Comparison of ENCODE assay signal across 8 cellular contexts in genomic region chr9:121686930-121687541, GRCh38. TPM values are rescaled to one million over a fixed set of nuclear protein-coding genes. Genes with fewer than 3 reads are reported as not detected.
DNase-seq lines count a peak whose midpoint lies in the region; ATAC-seq and TF ChIP-seq lines count a peak whose summit lies in the region.

No MANE protein-coding gene starts in this region.

- in situ Hi-C loops in astrocyte of the cerebellum (cut with HindIII; ENCODE audit: low sequenced_read_pairs), result loop anchor here (25.0 kb wide), 1 partner anchor 300 kb away; no protein-coding TSS in a partner anchor

- H3K9me3 ChIP-seq in BE2C, result no peaks in the 10 kb centered on the region
- H3K9me3 ChIP-seq in SJSA1 (replicated peaks), result no peaks in the 10 kb centered on the region

- H3K4me3 ChIP-seq in BE2C (ENCODE audit: low read depth, low read length) (no peak overlapping the region), SJSA1 (no peak overlapping the region), astrocyte of the cerebellum (ENCODE audit: low read depth, low read length) (no peak overlapping the region)
- H3K4me3 ChIP-seq in Jurkat, Clone E6-1 (ENCODE audit: low read length), result no peak overlapping the region

- peak; percentile 87 for DNase-seq in BE2C
- peak; percentile 70 for DNase-seq in Jurkat, Clone E6-1 (ENCODE audit: low read depth, low spot score)
- DNase-seq in SJSA1 (ENCODE audit: low read depth in 1 of 2, low spot score in 2 of 2), result peak; percentile 21 to 65
- peak; percentile 38 for DNase-seq in astrocyte of the cerebellum (ENCODE audit: low read depth)
- DNase-seq in hippocampal formation (lab: John Stamatoyannopoulos, UW), result peak; percentile 45 to 67
- DNase-seq in sciatic nerve (ENCODE audit: low spot score), result peak; percentile 88
- DNase-seq in NCI-H446 treated with DMSO at 0.1 percent for 48 hours (lab: John Stamatoyannopoulos, UW), result no peak

- H3K27ac ChIP-seq in SJSA1, result no peak overlapping the region

- H3K27me3 ChIP-seq in BE2C, result no peaks in the 10 kb centered on the region
- H3K27me3 ChIP-seq in SJSA1 (replicated peaks), result no peaks in the 10 kb centered on the region

- peak; percentile 98 for TF ChIP-seq CTCF in BE2C (IDR thresholded peaks at IDR 0.05; ENCODE audit: low read depth, low read length)
- peak; percentile 95 for TF ChIP-seq CTCF in astrocyte of the cerebellum (IDR thresholded peaks at IDR 0.05; ENCODE audit: low read depth, low read length, missing control alignments)

- intact Hi-C loops in sciatic nerve (cut with DNase I), result loop anchor here (5.0 kb wide), 2 partner anchors 140 to 310 kb away; no protein-coding TSS in a partner anchor

- H3K36me3 ChIP-seq in BE2C (no peaks in the 10 kb centered on the region), SJSA1 (no peaks in the 10 kb centered on the region)

- ATAC-seq in GM18517 (IDR thresholded peaks at IDR 0.05; ENCODE audit: unreplicated experiment) (peak; percentile 49), sciatic nerve (peak; percentile 85)

- H3K4me1 ChIP-seq in BE2C, result no peaks in the 10 kb centered on the region; the same call in 1 of the 2 replicates
- peaks cover 2% of the 10 kb centered on the region for H3K4me1 ChIP-seq in SJSA1 (replicated peaks)

RNA-seq across cellular contexts. Expression of gene DAB2IP, which starts 35.6 kb away (rescaled TPM):
- 65.5 TPM for polyA plus RNA-seq in BE2C (2012; ENCODE audit: insufficient read depth, insufficient read length, low read depth)
- 1.2 TPM for polyA plus RNA-seq in Jurkat, Clone E6-1 (2012; ENCODE audit: insufficient read depth, insufficient read length)
- total RNA-seq in SJSA1 (2014; rRNA removed; shearing (Covaris generic)), result 1.2 and 2.8 TPM in 2 replicates
- 70.7 TPM for total RNA-seq in sciatic nerve

Comparison
In these comparisons a context has a peak if more than half of its experiments do, and no peak if none do; other contexts are left out.
1. RNA of gene DAB2IP, which starts 35.6 kb away (total RNA-seq): 70.7 TPM in sciatic nerve (single experiment); 1.2 to 2.8 TPM in SJSA1; every median in the first group is over 10 times any median in the second.